ENCODE assay signal across 8 cellular contexts in genomic region chr4:74934016-74934821, GRCh38. TPM values are rescaled to one million over a fixed set of nuclear protein-coding genes. Genes with fewer than 3 reads are reported as not detected.
DNase-seq lines count a peak whose midpoint lies in the region; ATAC-seq and TF ChIP-seq lines count a peak whose summit lies in the region.

No MANE protein-coding gene starts in this region.

- intact Hi-C loops in adrenal gland (cut with DNase I) (no loop called here), psoas muscle (cut with DNase I) (loop anchor here in 1 of 2 donors (5.0 to 10.0 kb wide), 2 partner anchors 78 to 541 kb away; no protein-coding TSS in a partner anchor)

- no peak overlapping the region for H3K27ac Mint-ChIP-seq in activated naive CD4-positive, alpha-beta T cell treated with anti-CD3 and anti-CD28 coated beads, Interleukin-2, amount 50 U/mL, for 72 hours

- peaks cover 5 to 8% of the 10 kb centered on the region in 2 donors for H3K36me3 Mint-ChIP-seq in activated naive CD4-positive, alpha-beta T cell treated with anti-CD3 and anti-CD28 coated beads, Interleukin-2, amount 50 U/mL, for 72 hours

- H3K4me1 ChIP-seq in adrenal gland (replicated peaks in 1 of 2), result peaks cover 0 to 13% of the 10 kb centered on the region in 2 donors
- H3K4me1 ChIP-seq in psoas muscle, result peaks cover 5% of the 10 kb centered on the region

- H3K9me3 Mint-ChIP-seq in activated naive CD4-positive, alpha-beta T cell treated with anti-CD3 and anti-CD28 coated beads, Interleukin-2, amount 50 U/mL, for 72 hours, result no peaks in the 10 kb centered on the region

- ATAC-seq in psoas muscle (peak in 3 of 4 donors; percentile 39 to 50 (median 50)), HG02852 (IDR thresholded peaks at IDR 0.05; ENCODE audit: unreplicated experiment) (no peak)
- ATAC-seq in activated naive CD4-positive, alpha-beta T cell treated with anti-CD3 and anti-CD28 coated beads, Interleukin-2, amount 50 U/mL, for 72 hours, result no peak

- no peak for TF ChIP-seq CTCF in adrenal gland (IDR thresholded peaks at IDR 0.05)
- TF ChIP-seq CTCF in psoas muscle (IDR thresholded peaks at IDR 0.05), result no peak

- H3K27me3 ChIP-seq in MG63, result peaks cover 22% of the 10 kb centered on the region
- H3K27me3 ChIP-seq in adrenal gland, result peaks cover 2% of the 10 kb centered on the region
- no peaks in the 10 kb centered on the region for H3K27me3 ChIP-seq in psoas muscle (ENCODE audit: insufficient read depth in 3 of 3, low read length in 2 of 3)

- H3K36me3 ChIP-seq in MG63 (no peaks in the 10 kb centered on the region), adrenal gland (replicated peaks in 1 of 2) (no peaks in the 10 kb centered on the region), psoas muscle (ENCODE audit: insufficient read depth in 1 of 2, low read depth in 1 of 2) (no peaks in the 10 kb centered on the region)

- no peak for TF ChIP-seq POLR2A in adrenal gland (IDR thresholded peaks at IDR 0.05)

- H3K4me3 ChIP-seq in MG63 (peak overlapping the region; percentile 1; the same call in 1 of the 2 replicates), adrenal gland (peak overlapping the region in 2 of 4 donors; percentile 8 to 55), psoas muscle (peak overlapping the region; percentile 84)

- WGBS in adrenal gland, 4 donors, result 1 to 2% (median 2%) methylated on average over 34 to 45 of the region's 45 CpGs
- 0 to 1% (median 1%) methylated on average over 45 of the region's 45 CpGs for WGBS in psoas muscle, 3 donors

- H3K27ac ChIP-seq in adrenal gland, result peak overlapping the region in 2 of 5 donors; percentile 45 to 65
- H3K27ac ChIP-seq in psoas muscle, result peak overlapping the region; percentile 47

- H3K9me3 ChIP-seq in MG63 (no peaks in the 10 kb centered on the region), adrenal gland (replicated peaks in 1 of 3) (no peaks in the 10 kb centered on the region), psoas muscle (no peaks in the 10 kb centered on the region)

- DNase-seq in DMS153 treated with DMSO at 0.1 percent for 48 hours (lab: John Stamatoyannopoulos, UW; ENCODE audit: unreplicated experiment) (peak; percentile 33), MG63 (peak; percentile 10), adrenal gland (peak in 6 of 7 donors; percentile 7 to 72 (median 21)), hepatic stellate cell (ENCODE audit: low spot score) (peak; percentile 9), psoas muscle (peak in 1 of 2 donors; percentile 17)
- no peak for DNase-seq in activated naive CD4-positive, alpha-beta T cell treated with anti-CD3 and anti-CD28 coated beads, Interleukin-2, amount 50 U/mL, for 72 hours (ENCODE audit: low spot score in 2 of 2)
- DNase-seq in stimulated activated naive CD4-positive, alpha-beta T cell treated with Interleukin-2 at 50 U/mL for 16 hours (lab: John Stamatoyannopoulos, UW), result no peak

RNA-seq across cellular contexts. Expression of gene PARM1, which starts 1.3 kb away (rescaled TPM):
- not detected in 2 replicates for total RNA-seq in MG63 (2014; rRNA removed; shearing (Covaris generic); ENCODE audit: low replicate concordance)
- total RNA-seq in adrenal gland (100 to 1,000 TPM in 2 of 8 donors, 10 to 100 TPM in 6; 30.1 to 204 (median 80.5) TPM), psoas muscle (10 to 100 TPM in 3 of 4 donors, 1 to 10 TPM in 1; 5.2 to 14.5 (median 13.1) TPM)
- polyA plus RNA-seq in adrenal gland (100 to 1,000 TPM in 1 of 3 donors, 10 to 100 TPM in 2; 11.3 to 108 (median 29.3) TPM), psoas muscle (1 to 10 TPM; 1.3 to 3.6 (median 2.5) TPM)
- not detected for total RNA-seq in activated naive CD4-positive, alpha-beta T cell treated with anti-CD3 and anti-CD28 coated beads, Interleukin-2, amount 50 U/mL, for 72 hours

Comparison
In these comparisons a context has a peak if more than half of its experiments do, and no peak if none do; other contexts are left out.
1. DNase-seq: peak in DMS153 treated with DMSO at 0.1 percent for 48 hours (single experiment), MG63 (single experiment), adrenal gland (6 of 7) and hepatic stellate cell (single experiment); none in activated naive CD4-positive, alpha-beta T cell treated with anti-CD3 and anti-CD28 coated beads, Interleukin-2, amount 50 U/mL, for 72 hours (0 of 2) and stimulated activated naive CD4-positive, alpha-beta T cell treated with Interleukin-2 at 50 U/mL for 16 hours (single experiment).
2. ATAC-seq: peak in psoas muscle (3 of 4); none in HG02852 (single experiment) and activated naive CD4-positive, alpha-beta T cell treated with anti-CD3 and anti-CD28 coated beads, Interleukin-2, amount 50 U/mL, for 72 hours (0 of 2).